13 cellular contexts compared by ENCODE assay signal in the genomic region with DNA sequence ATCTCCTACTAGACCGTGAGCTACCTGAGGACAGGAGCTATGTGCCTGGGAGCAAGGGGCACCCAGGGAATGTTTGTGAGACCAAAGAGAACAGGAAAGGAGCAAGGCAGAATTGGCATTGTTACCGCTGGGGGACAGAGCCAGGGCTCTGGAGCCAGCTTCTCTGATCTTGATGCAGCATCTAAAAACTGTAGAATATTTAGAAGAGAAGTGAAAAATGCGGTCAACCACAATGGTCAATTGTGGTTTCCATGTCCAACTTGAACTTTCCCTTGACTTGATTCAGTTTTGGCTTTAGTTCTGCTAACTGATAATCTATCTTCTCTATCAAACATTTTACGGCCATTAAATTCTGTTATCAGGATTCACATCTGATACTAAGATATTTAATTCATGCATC.
DNase-seq lines count a peak whose midpoint lies in the region; ATAC-seq and TF ChIP-seq lines count a peak whose summit lies in the region.
"Had no signal": no experiment of that assay in that cellular context is flagged by ENCODE, and none has a peak within 500 bp of the region (broad histone marks: within the 10 kb centered on the region; RNA-seq: fewer than 3 reads in every experiment).

No MANE protein-coding gene starts in this region.

- TF ChIP-seq CTCF in GM10248 (IDR thresholded peaks at IDR 0.05; ENCODE audit: control extremely low read depth, extremely low read depth, low read depth, missing control alignments) = no peak

- ATAC-seq in GM19351 (IDR thresholded peaks at IDR 0.05; ENCODE audit: unreplicated experiment) (peak; percentile 91), HG02623 (IDR thresholded peaks at IDR 0.05; ENCODE audit: unreplicated experiment) (peak; percentile 50), HG03469 (IDR thresholded peaks at IDR 0.05; ENCODE audit: unreplicated experiment) (peak; percentile 69), HG03457 (IDR thresholded peaks at IDR 0.05; ENCODE audit: unreplicated experiment) (no peak)
- ATAC-seq: Right ventricle myocardium inferior, sciatic nerve had no signal

- CTCF ChIA-PET in GM10248 (lab: Yijun Ruan, JAX) = interaction anchor here (1.1 to 1.4 kb wide), 2 partner anchors 11 to 17 kb away, joined by 3 read pairs; no protein-coding TSS in a partner anchor

- POLR2A ChIA-PET in GM10248 (lab: Yijun Ruan, JAX) = no interaction called here

- peak; percentile 19 for DNase-seq in GM10248 (ENCODE audit: extremely low spot score)
- DNase-seq in stimulated activated CD4-positive, alpha-beta T cell treated with anti-CD3 and anti-CD28 coated beads, Interleukin-12 subunit alpha, Interleukin-12 subunit beta, amount 100 ng/mL, for 4 hours = no peak
- no peak for DNase-seq in germinal center (ENCODE audit: low spot score)
- DNase-seq in NCI-H69 (lab: John Stamatoyannopoulos, UW) = no peak
- DNase-seq: activated B cell treated with CpG ODN at 0.5 μM for 24 hours, HCEC 1CT, KG1 had no signal
